8 cellular contexts compared by ENCODE assay signal in the genomic region with DNA sequence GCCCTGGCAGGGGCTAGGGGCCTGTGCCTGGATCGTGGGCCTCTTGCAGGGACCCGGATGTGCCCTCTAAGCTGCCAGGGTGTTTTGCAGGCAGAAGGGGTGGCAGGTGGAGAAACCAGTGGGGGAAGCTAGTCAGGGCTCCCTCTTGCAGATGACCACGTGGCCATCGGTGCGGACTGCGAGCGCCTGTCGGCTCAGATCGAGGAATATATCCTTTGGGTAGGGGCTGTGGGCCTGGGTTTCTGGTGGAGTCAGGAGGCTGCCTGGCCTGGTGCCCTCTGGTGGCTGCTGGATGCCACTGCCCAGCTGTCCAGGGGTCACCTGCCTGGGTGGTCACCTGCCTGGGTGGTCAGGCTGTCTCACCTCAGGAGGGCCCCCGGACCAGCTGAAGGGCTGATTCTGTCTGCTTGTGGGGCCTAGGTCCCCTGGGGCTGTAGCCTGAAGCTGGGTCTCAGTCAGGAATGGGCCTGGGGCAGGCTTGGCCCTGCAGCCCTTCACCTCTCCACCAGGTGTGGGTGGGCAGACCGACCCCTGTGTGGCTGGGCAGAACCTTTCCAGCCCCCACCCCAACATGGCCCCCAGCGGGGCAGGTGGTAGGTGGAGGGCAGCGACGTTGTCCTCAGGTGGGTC. TPM values are rescaled to one million over a fixed set of nuclear protein-coding genes. Genes with fewer than 3 reads are reported as not detected.
DNase-seq lines count a peak whose midpoint lies in the region; ATAC-seq and TF ChIP-seq lines count a peak whose summit lies in the region.

No MANE protein-coding gene starts in this region.

- no peak for ATAC-seq in GM18907 (IDR thresholded peaks at IDR 0.05; ENCODE audit: unreplicated experiment)
- no peak for ATAC-seq in HG02885 (IDR thresholded peaks at IDR 0.05; ENCODE audit: poor library complexity, unreplicated experiment)

- H3K9me3 ChIP-seq in adipocyte (ENCODE audit: control insufficient read depth, low read length), result no peaks in the 10 kb centered on the region
- no peaks in the 10 kb centered on the region for H3K9me3 ChIP-seq in prostate gland

- H3K4me3 ChIP-seq in adipocyte (ENCODE audit: low read length), result no peak overlapping the region
- H3K4me3 ChIP-seq in prostate gland, result no peak overlapping the region

- in situ Hi-C loops in GM13977 (cut with MboI; ENCODE audit: low pct_unique_long_range_greater_than_20kb, low sequenced_read_pairs, unreplicated experiment), result no loop called here

- peak; percentile 77 for TF ChIP-seq CTCF in GM13977 (IDR thresholded peaks at IDR 0.05; ENCODE audit: extremely low read depth, insufficient read depth, missing control alignments)
- TF ChIP-seq CTCF in prostate gland (IDR thresholded peaks at IDR 0.05), result peak in 2 of 4 experiments; percentile 31 to 58

- H3K36me3 ChIP-seq in adipocyte (ENCODE audit: control insufficient read depth, insufficient read depth, low read length, severe bottlenecking), result peaks cover 6% of the 10 kb centered on the region
- no peaks in the 10 kb centered on the region for H3K36me3 ChIP-seq in prostate gland

- no peak overlapping the region for H3K27ac ChIP-seq in prostate gland

- H3K27me3 ChIP-seq in adipocyte (replicated peaks; ENCODE audit: control insufficient read depth, insufficient read depth, low read length), result no peaks in the 10 kb centered on the region
- H3K27me3 ChIP-seq in prostate gland (replicated peaks; ENCODE audit: insufficient read depth), result no peaks in the 10 kb centered on the region

- DNase-seq in AG20443 (ENCODE audit: low spot score), result peak; percentile 70
- DNase-seq in GM13977 (ENCODE audit: low spot score), result peak; percentile 77
- DNase-seq in adipocyte (ENCODE audit: low read depth), result peak; percentile 50
- DNase-seq in kidney glomerular epithelial cell (lab: John Stamatoyannopoulos, UW), result peak; percentile 24
- no peak for DNase-seq in NCI-H2171 (lab: John Stamatoyannopoulos, UW)
- DNase-seq in prostate gland (ENCODE audit: low spot score), result no peak

- H3K4me1 ChIP-seq in adipocyte (ENCODE audit: control insufficient read depth, insufficient read depth, low read length) (no peaks in the 10 kb centered on the region), prostate gland (replicated peaks) (no peaks in the 10 kb centered on the region)

- no peak for TF ChIP-seq POLR2A in prostate gland (IDR thresholded peaks at IDR 0.05)

- WGBS in prostate gland, result 55% methylated on average over 10 of the region's 14 CpGs

- no peak overlapping the region for H3K9ac ChIP-seq in adipocyte (ENCODE audit: low read length)

- intact Hi-C loops in prostate gland (cut with DNase I), result loop anchor here (10.0 kb wide), 1 partner anchor 175 kb away; the partner anchor contains the start of gene DNAJC5

RNA-seq across cellular contexts. Expression of gene TCEA2, which starts 6.7 kb away (rescaled TPM):
- total RNA-seq in prostate gland, result 10 to 100 TPM; 45.0 to 69.5 TPM

RNA-seq across cellular contexts. Expression of gene RGS19, which starts 9.6 kb away (rescaled TPM):
- 10 to 100 TPM; 13.3 to 15.1 TPM for total RNA-seq in prostate gland

RNA-seq across cellular contexts. Expression of gene OPRL1, which starts 10.2 kb away (rescaled TPM):
- 1 to 10 TPM; 1.5 to 2.9 TPM for total RNA-seq in prostate gland

RNA-seq across cellular contexts. Expression of gene LKAAEAR1, which starts 14.5 kb away (rescaled TPM):
- total RNA-seq in prostate gland, result 10 to 100 TPM in 1 of 2 donors, not detected in 1; 10.2 TPM

RNA-seq across cellular contexts. Expression of gene SOX18, which starts 20.3 kb away (rescaled TPM):
- total RNA-seq in prostate gland, result 10 to 100 TPM in 1 of 2 donors, 1 to 10 TPM in 1; 4.7 to 12.8 TPM

Comparison
In these comparisons a context has a peak if more than half of its experiments do, and no peak if none do; other contexts are left out.
1. DNase-seq: peak in AG20443 (single experiment), GM13977 (single experiment), adipocyte (single experiment) and kidney glomerular epithelial cell (single experiment); none in NCI-H2171 (single experiment) and prostate gland (single experiment).